Comparison of ENCODE assay signal across 13 cellular contexts in the genomic region with DNA sequence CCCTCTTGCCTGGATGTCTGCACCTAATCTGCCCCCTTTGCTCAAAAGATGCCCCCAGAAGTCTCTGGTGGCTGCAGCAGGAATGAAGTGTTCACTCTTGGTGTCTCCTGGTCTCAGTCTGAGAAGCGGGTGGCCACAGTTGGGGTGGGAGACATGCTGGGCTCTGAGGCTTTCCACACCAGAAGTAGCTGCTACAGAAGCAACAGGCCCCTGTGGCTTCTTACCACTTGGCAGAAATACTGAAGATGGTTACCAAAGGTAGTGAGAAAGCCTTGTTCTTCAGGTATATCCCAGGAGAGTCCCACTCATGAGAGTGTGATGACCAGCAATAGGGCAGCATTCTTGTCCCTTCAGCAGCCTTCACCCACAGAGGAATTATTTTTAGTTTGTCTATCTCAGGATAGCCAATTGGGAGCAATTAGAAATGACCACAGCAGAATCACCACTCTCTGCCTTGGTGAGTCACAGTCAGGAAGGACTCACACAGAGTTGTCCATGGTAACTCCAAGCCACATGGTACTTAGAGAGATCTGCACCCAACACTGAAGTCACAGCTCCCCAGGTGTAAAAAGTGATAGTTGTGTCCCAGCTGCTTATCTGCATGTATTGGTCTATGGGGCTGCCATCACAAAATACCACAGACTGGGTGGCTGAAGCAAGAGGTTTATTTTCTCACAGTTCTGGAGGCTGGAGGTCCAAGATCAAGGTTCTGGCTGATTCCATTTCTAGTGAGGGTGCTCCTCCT.
A peak's percentile ranks its signal among the peaks of the same experiment; 100 is the strongest.
DNase-seq lines count a peak whose midpoint lies in the region; FAIRE-seq and TF ChIP-seq lines count a peak whose summit lies in the region.
"Had no signal": no experiment of that assay in that cellular context is flagged by ENCODE, and none has a peak within 500 bp of the region (broad histone marks: within the 10 kb centered on the region; RNA-seq: fewer than 3 reads in every experiment).

No MANE protein-coding gene starts in this region.

- intact Hi-C loops in activated CD4-positive, alpha-beta T cell treated with anti-CD3 and anti-CD28 coated beads, Interleukin-2, amount 10 ng/mL, durations not matched to agents 24 days and 14 days (cut with micrococcal nuclease), result loop anchor here (10.0 kb wide), 3 partner anchors 947 to 1077 kb away; no protein-coding TSS in a partner anchor

- no peak overlapping the region for H3K4me3 Mint-ChIP-seq in activated CD4-positive, alpha-beta T cell treated with anti-CD3 and anti-CD28 coated beads, Interleukin-2, amount 10 ng/mL, durations not matched to agents 24 days and 14 days
- H3K4me3 Mint-ChIP-seq in endothelial cell (ENCODE audit: unreplicated experiment), result no peak overlapping the region

- H3K4me3 ChIP-seq in NB4 (ENCODE audit: low read depth, low read length) (no peak overlapping the region), bronchial epithelial cell (ENCODE audit: low read depth, low read length) (no peak overlapping the region)
- H3K4me3 ChIP-seq: lung had no signal

- H3K27me3 ChIP-seq in bronchial epithelial cell (ENCODE audit: control insufficient read depth, insufficient read depth, low read length), result no peaks in the 10 kb centered on the region

- H3K36me3 ChIP-seq in bronchial epithelial cell (ENCODE audit: control insufficient read depth, insufficient read depth, low read length), result no peaks in the 10 kb centered on the region

- TF ChIP-seq POLR2A in NB4 (IDR thresholded peaks at IDR 0.05; ENCODE audit: extremely low read depth, insufficient read length), result no peak

- peaks cover 25% of the 10 kb centered on the region for H3K36me3 Mint-ChIP-seq in activated CD4-positive, alpha-beta T cell treated with anti-CD3 and anti-CD28 coated beads, Interleukin-2, amount 10 ng/mL, durations not matched to agents 24 days and 14 days (ENCODE audit: low read depth)
- H3K36me3 Mint-ChIP-seq in endothelial cell (ENCODE audit: low read depth, unreplicated experiment), result peaks cover 8% of the 10 kb centered on the region

- DNase-seq in activated CD4-positive, alpha-beta T cell treated with anti-CD3 and anti-CD28 coated beads, Interleukin-2, amount 10 ng/mL, durations not matched to agents 24 days and 14 days, result no peak
- DNase-seq in activated CD4-positive, alpha-beta T cell treated with anti-CD3 and anti-CD28 coated beads, Interleukin-2, amount 50 U/mL, for 4 hours, result no peak
- DNase-seq in NB4 (ENCODE audit: low read depth) (peak; percentile 72), bronchial epithelial cell (ENCODE audit: low read depth) (peak; percentile 13), renal cortical epithelial cell (ENCODE audit: low read depth) (peak; percentile 81), NCI-H1105 treated with DMSO at 0.1 percent for 48 hours (lab: John Stamatoyannopoulos, UW) (no peak), endothelial cell (ENCODE audit: low spot score) (no peak), NCI-H2227 treated with DMSO at 0.1 percent for 48 hours (lab: John Stamatoyannopoulos, UW) (no peak)
- DNase-seq: ACHN, GF-D8, NCI-H1048 had no signal

- H3K27ac Mint-ChIP-seq in activated CD4-positive, alpha-beta T cell treated with anti-CD3 and anti-CD28 coated beads, Interleukin-2, amount 10 ng/mL, durations not matched to agents 24 days and 14 days, result peak overlapping the region; percentile 52
- no peak overlapping the region for H3K27ac Mint-ChIP-seq in endothelial cell (ENCODE audit: unreplicated experiment)

- H3K27me3 Mint-ChIP-seq in activated CD4-positive, alpha-beta T cell treated with anti-CD3 and anti-CD28 coated beads, Interleukin-2, amount 10 ng/mL, durations not matched to agents 24 days and 14 days, result peaks cover 1% of the 10 kb centered on the region
- no peaks in the 10 kb centered on the region for H3K27me3 Mint-ChIP-seq in endothelial cell (ENCODE audit: unreplicated experiment)

- peaks cover 45% of the 10 kb centered on the region for H3K4me1 Mint-ChIP-seq in activated CD4-positive, alpha-beta T cell treated with anti-CD3 and anti-CD28 coated beads, Interleukin-2, amount 10 ng/mL, durations not matched to agents 24 days and 14 days
- no peaks in the 10 kb centered on the region for H3K4me1 Mint-ChIP-seq in endothelial cell (ENCODE audit: unreplicated experiment)

- no peak for FAIRE-seq in bronchial epithelial cell (lab: Jason Lieb, UNC)
- FAIRE-seq: colon had no signal

- TF ChIP-seq CTCF in NB4 (IDR thresholded peaks at IDR 0.05; ENCODE audit: low read depth, low read length) (no peak), bronchial epithelial cell (IDR thresholded peaks at IDR 0.05; ENCODE audit: insufficient read depth, low read length, severe bottlenecking) (no peak), endothelial cell (IDR thresholded peaks at IDR 0.05; ENCODE audit: unreplicated experiment) (no peak)

- H3K9me3 Mint-ChIP-seq in activated CD4-positive, alpha-beta T cell treated with anti-CD3 and anti-CD28 coated beads, Interleukin-2, amount 10 ng/mL, durations not matched to agents 24 days and 14 days, result peaks cover 25% of the 10 kb centered on the region
- peaks cover 17% of the 10 kb centered on the region for H3K9me3 Mint-ChIP-seq in endothelial cell (ENCODE audit: unreplicated experiment)

Comparison
In these comparisons a context has a peak if more than half of its experiments do, and no peak if none do; other contexts are left out.
1. DNase-seq: peak in NB4 (single experiment), bronchial epithelial cell (single experiment) and renal cortical epithelial cell (single experiment); none in activated CD4-positive, alpha-beta T cell treated with anti-CD3 and anti-CD28 coated beads, Interleukin-2, amount 10 ng/mL, durations not matched to agents 24 days and 14 days (single experiment), activated CD4-positive, alpha-beta T cell treated with anti-CD3 and anti-CD28 coated beads, Interleukin-2, amount 50 U/mL, for 4 hours (0 of 2), NCI-H1105 treated with DMSO at 0.1 percent for 48 hours (single experiment), endothelial cell (single experiment) and NCI-H2227 treated with DMSO at 0.1 percent for 48 hours (single experiment).